Comparison of ENCODE assay signal across 9 cellular contexts in genomic region chr11:66258473-66258893, GRCh38. TPM values are rescaled to one million over a fixed set of nuclear protein-coding genes. Genes with fewer than 3 reads are reported as not detected.
DNase-seq lines count a peak whose midpoint lies in the region; ATAC-seq lines count a peak whose summit lies in the region.
"Had no signal": no experiment of that assay in that cellular context is flagged by ENCODE, and none has a peak within 500 bp of the region (broad histone marks: within the 10 kb centered on the region; RNA-seq: fewer than 3 reads in every experiment).

No MANE protein-coding gene starts in this region.

- peaks cover 28% of the 10 kb centered on the region for H3K4me1 ChIP-seq in stomach smooth muscle (ENCODE audit: control insufficient read depth, insufficient read depth, low read length)

- H3K9me3 ChIP-seq in iPS-18c (ENCODE audit: control insufficient read depth, insufficient read depth, low read length) (peaks cover 2% of the 10 kb centered on the region), stomach smooth muscle (ENCODE audit: control insufficient read depth in 2 of 2, low read length in 2 of 2) (no peaks in the 10 kb centered on the region)

- H3K9me3 Mint-ChIP-seq in activated T-helper 2 cell treated with anti-CD3 and anti-CD28 coated beads, Interferon-gamma antibody, Interleukin-2, Interleukin-4, amounts not matched to agents 10 μg/mL and 5 μg/mL and 100 μg/mL, durations not matched to agents 14 hours and 24 hours and 36 hours = no peaks in the 10 kb centered on the region

- H3K4me3 ChIP-seq in iPS-18c (ENCODE audit: insufficient read depth, low read depth, low read length) = peak overlapping the region; percentile 100
- peak overlapping the region; percentile 88 to 95 for H3K4me3 ChIP-seq in stomach smooth muscle (ENCODE audit: low read length in 2 of 2)

- peaks cover 19% of the 10 kb centered on the region for H3K4me1 Mint-ChIP-seq in activated T-helper 2 cell treated with anti-CD3 and anti-CD28 coated beads, Interferon-gamma antibody, Interleukin-2, Interleukin-4, amounts not matched to agents 10 μg/mL and 5 μg/mL and 100 μg/mL, durations not matched to agents 14 hours and 24 hours and 36 hours (ENCODE audit: low read depth)

- in situ Hi-C loops in KBM-7 (cut with MboI; ENCODE audit: low pct_unique_long_range_greater_than_20kb, low sequenced_read_pairs) = no loop called here

- H3K27ac ChIP-seq in stomach smooth muscle (ENCODE audit: low read length) = peak overlapping the region; percentile 75

- no peaks in the 10 kb centered on the region for H3K27me3 ChIP-seq in stomach smooth muscle (ENCODE audit: control insufficient read depth in 1 of 2, insufficient read depth in 2 of 2, low read length in 2 of 2)

- H3K36me3 Mint-ChIP-seq in activated T-helper 2 cell treated with anti-CD3 and anti-CD28 coated beads, Interferon-gamma antibody, Interleukin-2, Interleukin-4, amounts not matched to agents 10 μg/mL and 5 μg/mL and 100 μg/mL, durations not matched to agents 14 hours and 24 hours and 36 hours (ENCODE audit: low read depth) = peaks cover 34% of the 10 kb centered on the region

- H3K27ac Mint-ChIP-seq in activated T-helper 2 cell treated with anti-CD3 and anti-CD28 coated beads, Interferon-gamma antibody, Interleukin-2, Interleukin-4, amounts not matched to agents 10 μg/mL and 5 μg/mL and 100 μg/mL, durations not matched to agents 14 hours and 24 hours and 36 hours = peak overlapping the region; percentile 49

- ATAC-seq in HG02763 (IDR thresholded peaks at IDR 0.05; ENCODE audit: unreplicated experiment) = peak; percentile 3
- ATAC-seq in GM19351 (IDR thresholded peaks at IDR 0.05; ENCODE audit: unreplicated experiment) = no peak

- DNase-seq in activated T-helper 2 cell treated with anti-CD3 and anti-CD28 coated beads, Interferon-gamma antibody, Interleukin-2, Interleukin-4, amounts not matched to agents 10 μg/mL and 5 μg/mL and 100 μg/mL, durations not matched to agents 14 hours and 24 hours and 36 hours (ENCODE audit: low spot score) = no peak
- no peak for DNase-seq in stimulated activated naive CD4-positive, alpha-beta T cell (lab: John Stamatoyannopoulos, UW)
- DNase-seq in KBM-7 = no peak
- DNase-seq in DMS79 treated with DMSO at 0.1 percent for 48 hours (lab: John Stamatoyannopoulos, UW) = no peak
- DNase-seq: NCI-H1436 treated with DMSO at 0.1 percent for 48 hours had no signal

- intact Hi-C loops in activated T-helper 2 cell treated with anti-CD3 and anti-CD28 coated beads, Interferon-gamma antibody, Interleukin-2, Interleukin-4, amounts not matched to agents 10 μg/mL and 5 μg/mL and 100 μg/mL, durations not matched to agents 14 hours and 24 hours and 36 hours (cut with micrococcal nuclease) = loop anchor here (1.0 kb wide), 1 partner anchor 36 kb away; no protein-coding TSS in a partner anchor

- H3K27me3 Mint-ChIP-seq in activated T-helper 2 cell treated with anti-CD3 and anti-CD28 coated beads, Interferon-gamma antibody, Interleukin-2, Interleukin-4, amounts not matched to agents 10 μg/mL and 5 μg/mL and 100 μg/mL, durations not matched to agents 14 hours and 24 hours and 36 hours (ENCODE audit: low read depth) = no peaks in the 10 kb centered on the region

- H3K4me3 Mint-ChIP-seq in activated T-helper 2 cell treated with anti-CD3 and anti-CD28 coated beads, Interferon-gamma antibody, Interleukin-2, Interleukin-4, amounts not matched to agents 10 μg/mL and 5 μg/mL and 100 μg/mL, durations not matched to agents 14 hours and 24 hours and 36 hours (ENCODE audit: low read depth) = peak overlapping the region; percentile 86

- peaks cover 15 to 31% of the 10 kb centered on the region in 2 donors for H3K36me3 ChIP-seq in stomach smooth muscle (ENCODE audit: control insufficient read depth in 2 of 2, insufficient read depth in 2 of 2, low read length in 2 of 2)

- H3K9ac ChIP-seq in stomach smooth muscle (ENCODE audit: low read length in 2 of 2) = peak overlapping the region; percentile 79 to 81

RNA-seq across cellular contexts. Expression of gene KLC2, which starts 1.0 kb away (rescaled TPM):
- total RNA-seq in activated T-helper 2 cell treated with anti-CD3 and anti-CD28 coated beads, Interferon-gamma antibody, Interleukin-2, Interleukin-4, amounts not matched to agents 10 μg/mL and 5 μg/mL and 100 μg/mL, durations not matched to agents 14 hours and 24 hours and 36 hours = 48.3 and 51.9 TPM in 2 replicates

RNA-seq across cellular contexts. Expression of gene RAB1B, which starts 10.0 kb away (rescaled TPM):
- 134 and 139 TPM in 2 replicates for total RNA-seq in activated T-helper 2 cell treated with anti-CD3 and anti-CD28 coated beads, Interferon-gamma antibody, Interleukin-2, Interleukin-4, amounts not matched to agents 10 μg/mL and 5 μg/mL and 100 μg/mL, durations not matched to agents 14 hours and 24 hours and 36 hours

RNA-seq across cellular contexts. Expression of gene CNIH2, which starts 19.5 kb away (rescaled TPM):
- 0.91 and 1.5 TPM in 2 replicates for total RNA-seq in activated T-helper 2 cell treated with anti-CD3 and anti-CD28 coated beads, Interferon-gamma antibody, Interleukin-2, Interleukin-4, amounts not matched to agents 10 μg/mL and 5 μg/mL and 100 μg/mL, durations not matched to agents 14 hours and 24 hours and 36 hours

RNA-seq across cellular contexts. Expression of gene YIF1A, which starts 30.5 kb away (rescaled TPM):
- 78.9 and 85.2 TPM in 2 replicates for total RNA-seq in activated T-helper 2 cell treated with anti-CD3 and anti-CD28 coated beads, Interferon-gamma antibody, Interleukin-2, Interleukin-4, amounts not matched to agents 10 μg/mL and 5 μg/mL and 100 μg/mL, durations not matched to agents 14 hours and 24 hours and 36 hours

RNA-seq across cellular contexts. Expression of gene TMEM151A, which starts 33.2 kb away (rescaled TPM):
- total RNA-seq in activated T-helper 2 cell treated with anti-CD3 and anti-CD28 coated beads, Interferon-gamma antibody, Interleukin-2, Interleukin-4, amounts not matched to agents 10 μg/mL and 5 μg/mL and 100 μg/mL, durations not matched to agents 14 hours and 24 hours and 36 hours = not detected in 2 replicates
